ENCODE assay signal across 7 cellular contexts in genomic region chr2:16508061-16508851, GRCh38.
DNase-seq lines count a peak whose midpoint lies in the region; ATAC-seq and TF ChIP-seq lines count a peak whose summit lies in the region.

No MANE protein-coding gene starts in this region.

- H3K27me3 Mint-ChIP-seq in activated naive CD8-positive, alpha-beta T cell treated with anti-CD3 and anti-CD28 coated beads, Interleukin-2, amount 50 U/mL, for 24 hours = peaks cover 32% of the 10 kb centered on the region

- DNase-seq in GM10248 (ENCODE audit: extremely low spot score) = peak; percentile 15
- peak; percentile 4 for DNase-seq in LHCN-M2 (ENCODE audit: low read depth)
- DNase-seq in activated naive CD8-positive, alpha-beta T cell treated with anti-CD3 and anti-CD28 coated beads, Interleukin-2, amount 50 U/mL, for 24 hours = peak; percentile 14
- peak; percentile 6 to 48 for DNase-seq in hippocampal formation (lab: John Stamatoyannopoulos, UW)
- no peak for DNase-seq in sigmoid colon

- no peak for TF ChIP-seq POLR2A in sigmoid colon (IDR thresholded peaks at IDR 0.05)

- no peak for TF ChIP-seq EP300 in sigmoid colon (IDR thresholded peaks at IDR 0.05)

- peaks cover 0 to 9% (median 9%) of the 10 kb centered on the region in 4 donors for H3K4me1 ChIP-seq in sigmoid colon

- peak; percentile 17 for ATAC-seq in activated naive CD8-positive, alpha-beta T cell treated with anti-CD3 and anti-CD28 coated beads, Interleukin-2, amount 50 U/mL, for 24 hours
- ATAC-seq in GM19324 (IDR thresholded peaks at IDR 0.05; ENCODE audit: low FRiP score, unreplicated experiment) = no peak
- ATAC-seq in GM19397 (IDR thresholded peaks at IDR 0.05; ENCODE audit: unreplicated experiment) = no peak

- POLR2A ChIA-PET in GM10248 (lab: Yijun Ruan, JAX) = no interaction called here

- H3K4me3 ChIP-seq in sigmoid colon = peak overlapping the region in 3 of 4 donors; percentile 25 to 51 (median 41)

- intact Hi-C loops in sigmoid colon (cut with DNase I) = loop anchor here (5.0 to 10.0 kb wide), 2 partner anchors 563 to 871 kb away; partner anchors contain the start of gene MYCN

- peaks cover 0 to 24% (median 12%) of the 10 kb centered on the region in 3 donors for H3K27me3 ChIP-seq in sigmoid colon

- H3K9me3 ChIP-seq in sigmoid colon = no peaks in the 10 kb centered on the region

- WGBS in sigmoid colon, 2 donors = 5 to 7% methylated on average over 57 of the region's 57 CpGs

- no peak overlapping the region for H3K27ac ChIP-seq in sigmoid colon

- H3K9me3 Mint-ChIP-seq in activated naive CD8-positive, alpha-beta T cell treated with anti-CD3 and anti-CD28 coated beads, Interleukin-2, amount 50 U/mL, for 24 hours = no peaks in the 10 kb centered on the region

- TF ChIP-seq CTCF in GM10248 (IDR thresholded peaks at IDR 0.05; ENCODE audit: control extremely low read depth, extremely low read depth, low read depth, missing control alignments) (peak; percentile 11), sigmoid colon (IDR thresholded peaks at IDR 0.05) (peak; percentile 5 to 68 (median 20))

- no peaks in the 10 kb centered on the region for H3K4me1 Mint-ChIP-seq in activated naive CD8-positive, alpha-beta T cell treated with anti-CD3 and anti-CD28 coated beads, Interleukin-2, amount 50 U/mL, for 24 hours

- H3K36me3 ChIP-seq in sigmoid colon = no peaks in the 10 kb centered on the region

- no peak overlapping the region for H3K27ac Mint-ChIP-seq in activated naive CD8-positive, alpha-beta T cell treated with anti-CD3 and anti-CD28 coated beads, Interleukin-2, amount 50 U/mL, for 24 hours

- no peak overlapping the region for H3K4me3 Mint-ChIP-seq in activated naive CD8-positive, alpha-beta T cell treated with anti-CD3 and anti-CD28 coated beads, Interleukin-2, amount 50 U/mL, for 24 hours

- CTCF ChIA-PET in GM10248 (lab: Yijun Ruan, JAX) = interaction anchor here (0.6 to 1.6 kb wide), 6 partner anchors 15 to 568 kb away, joined by 3 to 5 read pairs (median 4); partner anchors contain the start of gene MYCN

- no peaks in the 10 kb centered on the region for H3K36me3 Mint-ChIP-seq in activated naive CD8-positive, alpha-beta T cell treated with anti-CD3 and anti-CD28 coated beads, Interleukin-2, amount 50 U/mL, for 24 hours (ENCODE audit: low read depth)
